Comparison of ENCODE assay signal across 34 cellular contexts in the genomic region with DNA sequence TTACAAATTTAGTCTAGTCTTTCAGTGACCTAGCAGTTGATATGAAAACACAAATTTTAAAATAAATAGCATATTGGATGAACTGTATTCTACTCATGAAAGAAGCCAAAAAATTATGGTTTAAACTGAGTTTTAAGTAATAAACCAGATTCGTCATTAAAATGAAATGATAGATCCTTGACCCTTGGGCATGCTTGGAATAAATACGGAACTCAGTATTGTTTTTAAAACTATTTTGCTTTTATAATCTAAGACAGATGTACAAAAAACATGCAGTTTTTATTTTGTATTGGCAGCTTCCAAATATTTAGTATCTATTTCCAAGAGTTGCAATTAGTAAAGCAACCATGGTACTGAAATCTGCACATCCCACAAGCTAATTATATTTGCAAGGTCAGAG. TPM values are rescaled to one million over a fixed set of nuclear protein-coding genes. Genes with fewer than 3 reads are reported as not detected.
"Had no signal": no experiment of that assay in that cellular context is flagged by ENCODE, and none has a peak within 500 bp of the region (broad histone marks: within the 10 kb centered on the region; RNA-seq: fewer than 3 reads in every experiment).

No MANE protein-coding gene starts in this region.

- H3K27ac ChIP-seq: brain microvascular endothelial cell, coronary artery, dorsolateral prefrontal cortex, esophagus muscularis mucosa, foreskin keratinocyte, gastrocnemius medialis, heart left ventricle, WERI-Rb-1 had no signal

- H3K4me3 Mint-ChIP-seq: activated B cell treated with CpG ODN at 0.5 μM for 24 hours; activated CD8-positive, alpha-beta T cell treated with anti-CD3 and anti-CD28 coated beads for 36 hours; activated naive CD4-positive, alpha-beta T cell treated with anti-CD3 and anti-CD28 coated beads for 36 hours; activated naive CD4-positive, alpha-beta T cell treated with anti-CD3 and anti-CD28 coated beads, Interleukin-2, amount 50 U/mL, for 24 hours; activated naive CD8-positive, alpha-beta T cell treated with anti-CD3 and anti-CD28 coated beads for 36 hours; activated naive CD8-positive, alpha-beta T cell treated with anti-CD3 and anti-CD28 coated beads, Interleukin-2, amount 50 U/mL, for 24 hours; activated T-cell treated with anti-CD3 and anti-CD28 coated beads, Interleukin-2, amount 50 U/mL, for 4 hours; central memory CD8-positive, alpha-beta T cell; dendritic cell treated with granulocyte-macrophage colony-stimulating factor and Interleukin-4, amounts not matched to agents 40 ng/mL and 50 ng/mL, for 4 days; endodermal cell; T-cell; T-helper 1 cell treated with Interleukin-12 subunit alpha and Interleukin-12 subunit beta and Interleukin-4 antibody, amounts not matched to agents 30 μg/mL and 1 μg/mL, for 36 hours had no signal

- FAIRE-seq: bronchial epithelial cell had no signal

- H3K9me3 ChIP-seq: esophagus muscularis mucosa, gastrocnemius medialis, heart left ventricle had no signal

- H3K9me3 Mint-ChIP-seq: activated B cell treated with CpG ODN at 0.5 μM for 24 hours; activated CD8-positive, alpha-beta T cell treated with anti-CD3 and anti-CD28 coated beads for 36 hours; activated naive CD4-positive, alpha-beta T cell treated with anti-CD3 and anti-CD28 coated beads for 36 hours; activated naive CD4-positive, alpha-beta T cell treated with anti-CD3 and anti-CD28 coated beads, Interleukin-2, amount 50 U/mL, for 24 hours; activated naive CD8-positive, alpha-beta T cell treated with anti-CD3 and anti-CD28 coated beads for 36 hours; activated naive CD8-positive, alpha-beta T cell treated with anti-CD3 and anti-CD28 coated beads, Interleukin-2, amount 50 U/mL, for 24 hours; activated T-cell treated with anti-CD3 and anti-CD28 coated beads, Interleukin-2, amount 50 U/mL, for 4 hours; activated T-helper 2 cell treated with anti-CD3 and anti-CD28 coated beads, Interferon-gamma antibody, Interleukin-2, Interleukin-4, amounts not matched to agents 10 μg/mL and 5 μg/mL and 100 μg/mL, durations not matched to agents 14 hours and 24 hours and 36 hours; central memory CD8-positive, alpha-beta T cell; dendritic cell treated with granulocyte-macrophage colony-stimulating factor and Interleukin-4, amounts not matched to agents 40 ng/mL and 50 ng/mL, for 4 days; endodermal cell; T-cell; T-helper 1 cell treated with Interleukin-12 subunit alpha and Interleukin-12 subunit beta and Interleukin-4 antibody, amounts not matched to agents 30 μg/mL and 1 μg/mL, for 36 hours had no signal

- H3K27ac Mint-ChIP-seq: activated B cell treated with CpG ODN at 0.5 μM for 24 hours; activated CD8-positive, alpha-beta T cell treated with anti-CD3 and anti-CD28 coated beads for 36 hours; activated naive CD4-positive, alpha-beta T cell treated with anti-CD3 and anti-CD28 coated beads for 36 hours; activated naive CD4-positive, alpha-beta T cell treated with anti-CD3 and anti-CD28 coated beads, Interleukin-2, amount 50 U/mL, for 24 hours; activated naive CD8-positive, alpha-beta T cell treated with anti-CD3 and anti-CD28 coated beads for 36 hours; activated naive CD8-positive, alpha-beta T cell treated with anti-CD3 and anti-CD28 coated beads, Interleukin-2, amount 50 U/mL, for 24 hours; activated T-helper 2 cell treated with anti-CD3 and anti-CD28 coated beads, Interferon-gamma antibody, Interleukin-2, Interleukin-4, amounts not matched to agents 10 μg/mL and 5 μg/mL and 100 μg/mL, durations not matched to agents 14 hours and 24 hours and 36 hours; dendritic cell treated with granulocyte-macrophage colony-stimulating factor and Interleukin-4, amounts not matched to agents 40 ng/mL and 50 ng/mL, for 4 days; endodermal cell; T-cell; T-helper 1 cell treated with Interleukin-12 subunit alpha and Interleukin-12 subunit beta and Interleukin-4 antibody, amounts not matched to agents 30 μg/mL and 1 μg/mL, for 36 hours had no signal

- DNase-seq: activated B cell treated with CpG ODN at 0.5 μM for 24 hours; activated CD4-positive, alpha-beta T cell treated with anti-CD3 and anti-CD28 coated beads for 48 hours; activated CD4-positive, alpha-beta T cell treated with anti-CD3 and anti-CD28 coated beads, Interleukin-2, amount 50 U/mL, for 1 hour; activated CD4-positive, alpha-beta T cell treated with anti-CD3 and anti-CD28 coated beads, Interleukin-2, amount 50 U/mL, for 48 hours; activated CD8-positive, alpha-beta memory T cell treated with anti-CD3 and anti-CD28 coated beads for 24 hours; activated CD8-positive, alpha-beta T cell treated with anti-CD3 and anti-CD28 coated beads for 36 hours; activated effector memory CD4-positive, alpha-beta T cell treated with anti-CD3 and anti-CD28 coated beads, Interleukin-2, amount 50 U/mL, for 16 hours; activated naive CD4-positive, alpha-beta T cell treated with anti-CD3 and anti-CD28 coated beads for 36 hours; activated naive CD8-positive, alpha-beta T cell treated with anti-CD3 and anti-CD28 coated beads for 36 hours; activated naive CD8-positive, alpha-beta T cell treated with anti-CD3 and anti-CD28 coated beads, Interleukin-2, amount 50 U/mL, for 24 hours; activated T-cell treated with anti-CD3 and anti-CD28 coated beads, Interleukin-2, amount 50 U/mL, for 4 hours; brain microvascular endothelial cell; dorsolateral prefrontal cortex; effector memory CD4-positive, alpha-beta T cell; endodermal cell; erythroblast; foreskin keratinocyte; gastrocnemius medialis; glutamatergic neuron; heart left ventricle; SW 1271; T-cell; T-helper 9 cell; WERI-Rb-1 had no signal

- H3K27me3 Mint-ChIP-seq: activated B cell treated with CpG ODN at 0.5 μM for 24 hours; activated CD8-positive, alpha-beta T cell treated with anti-CD3 and anti-CD28 coated beads for 36 hours; activated naive CD4-positive, alpha-beta T cell treated with anti-CD3 and anti-CD28 coated beads, Interleukin-2, amount 50 U/mL, for 24 hours; activated naive CD8-positive, alpha-beta T cell treated with anti-CD3 and anti-CD28 coated beads for 36 hours; activated naive CD8-positive, alpha-beta T cell treated with anti-CD3 and anti-CD28 coated beads, Interleukin-2, amount 50 U/mL, for 24 hours; central memory CD8-positive, alpha-beta T cell; dendritic cell treated with granulocyte-macrophage colony-stimulating factor and Interleukin-4, amounts not matched to agents 40 ng/mL and 50 ng/mL, for 4 days; T-cell had no signal

- H3K4me3 ChIP-seq: coronary artery, dorsolateral prefrontal cortex, esophagus muscularis mucosa, gastrocnemius medialis, heart left ventricle had no signal

- H3K4me1 ChIP-seq: esophagus muscularis mucosa, foreskin keratinocyte had no signal

- H3K36me3 ChIP-seq: brain microvascular endothelial cell had no signal

- ATAC-seq: activated CD4-positive, CD25-positive, alpha-beta regulatory T cell treated with anti-CD3 and anti-CD28 coated beads, Interleukin-2, amount 50 U/mL, for 24 hours; activated CD8-positive, alpha-beta T cell treated with anti-CD3 and anti-CD28 coated beads for 36 hours; activated naive CD8-positive, alpha-beta T cell treated with anti-CD3 and anti-CD28 coated beads, Interleukin-2, amount 50 U/mL, for 24 hours; activated T-cell treated with anti-CD3 and anti-CD28 coated beads, Interleukin-2, amount 50 U/mL, for 4 hours; foreskin keratinocyte; gastrocnemius medialis; heart left ventricle; T-cell had no signal

- H3K27me3 ChIP-seq: brain microvascular endothelial cell, dorsolateral prefrontal cortex, esophagus muscularis mucosa, foreskin keratinocyte, gastrocnemius medialis, heart left ventricle had no signal

RNA-seq across cellular contexts. Expression of gene TBR1, which starts 34.5 kb away (rescaled TPM):
- total RNA-seq: activated CD8-positive, alpha-beta T cell treated with anti-CD3 and anti-CD28 coated beads for 36 hours; activated naive CD4-positive, alpha-beta T cell treated with anti-CD3 and anti-CD28 coated beads for 36 hours; activated naive CD8-positive, alpha-beta T cell treated with anti-CD3 and anti-CD28 coated beads for 36 hours; activated T-cell treated with anti-CD3 and anti-CD28 coated beads, Interleukin-2, amount 50 U/mL, for 4 hours; astrocyte; esophagus muscularis mucosa; foreskin keratinocyte; gastrocnemius medialis; T-cell had no signal
- polyA plus RNA-seq: foreskin keratinocyte, heart left ventricle had no signal
